In genomic region chr12:96020314-96021003, GRCh38 we compare ENCODE assay signal across 11 cellular contexts. TPM values are rescaled to one million over a fixed set of nuclear protein-coding genes. Genes with fewer than 3 reads are reported as not detected.
DNase-seq lines count a peak whose midpoint lies in the region; ATAC-seq and TF ChIP-seq lines count a peak whose summit lies in the region.
"Had no signal": no experiment of that assay in that cellular context is flagged by ENCODE, and none has a peak within 500 bp of the region (broad histone marks: within the 10 kb centered on the region; RNA-seq: fewer than 3 reads in every experiment).

No MANE protein-coding gene starts in this region.

- no peak overlapping the region for H3K4me3 ChIP-seq in MM.1S (ENCODE audit: low read length)
- H3K4me3 ChIP-seq: testis had no signal

- H3K27ac ChIP-seq in MM.1S (ENCODE audit: low read length), result peak overlapping the region; percentile 45; the same call in 1 of the 2 replicates
- H3K27ac ChIP-seq: testis had no signal

- peaks cover 19% of the 10 kb centered on the region for H3K4me1 ChIP-seq in MM.1S (ENCODE audit: low read length)
- H3K4me1 ChIP-seq: testis had no signal

- no peak overlapping the region for H2AFZ ChIP-seq in MM.1S (ENCODE audit: low read length)

- peaks cover 7% of the 10 kb centered on the region; the same call in 1 of the 2 replicates for H3F3A ChIP-seq in MM.1S (ENCODE audit: insufficient read depth, low read length)

- no peaks in the 10 kb centered on the region for H3K79me2 ChIP-seq in MM.1S (ENCODE audit: low read length)

- no peaks in the 10 kb centered on the region for H3K9me2 ChIP-seq in MM.1S (replicated peaks; ENCODE audit: insufficient read depth, low read length)

- peak overlapping the region in 1 of 2 donors; percentile 43 for H3K4me3 Mint-ChIP-seq in stimulated activated naive B cell treated with anti-CD40 and anti-IgM and Interleukin-4, amounts not matched to agents 10 μg/mL and 1 μg/mL and 100 μg/mL, for 72 hours
- H3K4me3 Mint-ChIP-seq: nephron progenitor cell had no signal

- no peaks in the 10 kb centered on the region for H3K9me3 ChIP-seq in MM.1S (replicated peaks; ENCODE audit: insufficient read depth, low read length)
- H3K9me3 ChIP-seq: testis had no signal

- no peaks in the 10 kb centered on the region for H3K36me3 ChIP-seq in MM.1S (replicated peaks; ENCODE audit: insufficient read depth, low read length)

- H3K36me3 Mint-ChIP-seq in stimulated activated naive B cell treated with anti-CD40 and anti-IgM and Interleukin-4, amounts not matched to agents 10 μg/mL and 1 μg/mL and 100 μg/mL, for 72 hours, result peaks cover 33 to 49% of the 10 kb centered on the region in 2 donors

- H3K4me2 ChIP-seq in MM.1S (ENCODE audit: low read depth, low read length), result peak overlapping the region; percentile 17; the same call in 1 of the 2 replicates

- H4K20me1 ChIP-seq in MM.1S (ENCODE audit: insufficient read depth, low read length), result no peaks in the 10 kb centered on the region

- no peaks in the 10 kb centered on the region for H3K27me3 ChIP-seq in MM.1S (replicated peaks; ENCODE audit: insufficient read depth, low read length)
- H3K27me3 ChIP-seq: testis had no signal

- H3K27me3 Mint-ChIP-seq in stimulated activated naive B cell treated with anti-CD40 and anti-IgM and Interleukin-4, amounts not matched to agents 10 μg/mL and 1 μg/mL and 100 μg/mL, for 72 hours, result no peaks in the 10 kb centered on the region

- peak; percentile 29 for DNase-seq in MM.1S
- no peak for DNase-seq in stimulated activated naive B cell treated with anti-CD40 and anti-IgM and Interleukin-4, amounts not matched to agents 10 μg/mL and 1 μg/mL and 100 μg/mL, for 72 hours
- DNase-seq in hippocampal formation (lab: John Stamatoyannopoulos, UW), result no peak
- no peak for DNase-seq in activated T-cell treated with anti-CD3 and anti-CD28 coated beads for 4 hours
- DNase-seq in H4 (ENCODE audit: low spot score), result no peak
- DNase-seq: activated effector memory CD4-positive, alpha-beta T cell treated with anti-CD3 and anti-CD28 coated beads, Interleukin-2, amount 50 U/mL, for 16 hours; dermis blood vessel endothelial cell; nephron progenitor cell; testis had no signal

- no peak overlapping the region for H3K9ac ChIP-seq in MM.1S (ENCODE audit: low read length)

- H3K9me3 Mint-ChIP-seq in stimulated activated naive B cell treated with anti-CD40 and anti-IgM and Interleukin-4, amounts not matched to agents 10 μg/mL and 1 μg/mL and 100 μg/mL, for 72 hours, result no peaks in the 10 kb centered on the region
- H3K9me3 Mint-ChIP-seq: nephron progenitor cell had no signal

- peaks cover 18 to 30% of the 10 kb centered on the region in 2 donors for H3K4me1 Mint-ChIP-seq in stimulated activated naive B cell treated with anti-CD40 and anti-IgM and Interleukin-4, amounts not matched to agents 10 μg/mL and 1 μg/mL and 100 μg/mL, for 72 hours
- H3K4me1 Mint-ChIP-seq: nephron progenitor cell had no signal

- ATAC-seq in GM19372 (IDR thresholded peaks at IDR 0.05; ENCODE audit: low read depth, unreplicated experiment) (peak; percentile 97), HG02884 (IDR thresholded peaks at IDR 0.05; ENCODE audit: unreplicated experiment) (peak; percentile 95)
- ATAC-seq in stimulated activated naive B cell treated with anti-CD40 and anti-IgM and Interleukin-4, amounts not matched to agents 10 μg/mL and 1 μg/mL and 100 μg/mL, for 72 hours (replicated peaks), result peak; percentile 98

- TF ChIP-seq CTCF in MM.1S (IDR thresholded peaks at IDR 0.05; ENCODE audit: low read length), result no peak

- peak overlapping the region; percentile 63 for H3K27ac Mint-ChIP-seq in stimulated activated naive B cell treated with anti-CD40 and anti-IgM and Interleukin-4, amounts not matched to agents 10 μg/mL and 1 μg/mL and 100 μg/mL, for 72 hours
- H3K27ac Mint-ChIP-seq: nephron progenitor cell had no signal

RNA-seq across cellular contexts. Expression of gene LTA4H, which starts 14.9 kb away (rescaled TPM):
- 67.7 and 85.7 TPM in 2 replicates for total RNA-seq in H4 (2014; rRNA removed; shearing (Covaris generic))

RNA-seq across cellular contexts. Expression of gene HAL, which starts 24.3 kb away (rescaled TPM):
- 0.14 and 0.27 TPM in 2 replicates for total RNA-seq in H4 (2014; rRNA removed; shearing (Covaris generic))
